8 cellular contexts compared by ENCODE assay signal in the genomic region with DNA sequence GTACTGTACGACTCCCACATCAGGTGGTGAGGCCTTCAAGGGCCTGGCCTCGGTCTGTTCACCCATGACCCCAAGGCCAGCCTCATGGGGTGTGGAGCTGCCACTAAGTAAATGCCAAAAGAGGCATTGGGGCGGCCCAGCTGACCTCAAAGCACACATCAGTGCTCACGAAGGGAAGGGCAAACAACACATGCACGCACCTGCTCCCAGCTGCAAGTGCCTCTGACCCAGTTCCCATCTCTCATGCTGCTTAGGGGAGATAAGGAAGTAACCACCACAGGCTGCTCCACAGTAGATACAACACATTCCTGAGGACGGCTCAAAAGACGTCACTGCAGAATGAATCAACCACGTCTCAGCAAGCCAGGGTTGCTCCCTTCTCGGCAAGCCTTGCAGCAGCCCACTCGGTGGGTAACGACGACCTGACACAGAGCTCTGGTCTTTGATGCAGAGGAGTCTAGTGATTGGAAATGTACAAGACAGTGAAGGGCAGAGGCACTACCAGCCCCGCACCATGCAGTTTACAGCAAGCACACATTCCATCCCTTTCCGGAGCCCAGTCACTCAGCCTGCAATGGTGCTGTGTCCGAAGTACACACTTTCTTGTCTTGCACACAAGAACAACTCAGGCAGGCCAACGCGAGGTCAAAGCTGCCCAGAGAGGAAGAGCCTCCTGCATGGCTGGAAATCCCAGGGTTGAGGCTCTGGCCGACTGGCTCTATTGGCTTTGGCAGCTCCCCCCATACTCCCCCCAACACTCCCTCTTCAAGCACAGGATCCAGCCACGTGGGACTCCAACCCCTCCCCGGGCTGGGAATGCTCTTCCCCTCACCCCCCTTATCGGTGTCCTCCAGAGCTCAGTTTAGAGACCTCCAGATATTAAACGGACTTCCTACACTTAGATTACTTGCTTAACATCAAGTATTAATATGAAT. TPM values are rescaled to one million over a fixed set of nuclear protein-coding genes. Genes with fewer than 3 reads are reported as not detected.
DNase-seq lines count a peak whose midpoint lies in the region; ATAC-seq, FAIRE-seq and TF ChIP-seq lines count a peak whose summit lies in the region.

No MANE protein-coding gene starts in this region.

- H3K4me3 ChIP-seq in K562, result no peak overlapping the region

- no peaks in the 10 kb centered on the region for H3K9me3 ChIP-seq in K562 (replicated peaks; ENCODE audit: control insufficient read depth, insufficient read depth, low read depth, low read length)

- H3K4me2 ChIP-seq in K562 (ENCODE audit: insufficient read depth, low read length), result peak overlapping the region; percentile 87

- whole genome bisulfite sequencing in K562 (ENCODE audit: insufficient coverage, low coverage, missing lambda C conversion rate), result 0% methylated on average over 21 of the region's 22 CpGs

- H3K36me3 ChIP-seq in K562 (ENCODE audit: control insufficient read depth, insufficient read depth, low read length), result no peaks in the 10 kb centered on the region

- H3K4me1 Mint-ChIP-seq in naive B cell, result peaks cover 25 to 39% (median 30%) of the 10 kb centered on the region in 3 donors

- H3K79me2 ChIP-seq in K562 (ENCODE audit: control insufficient read depth, insufficient read depth, low read length), result no peaks in the 10 kb centered on the region

- peak; percentile 100 for FAIRE-seq in K562 (lab: Jason Lieb, UNC)

- intact Hi-C loops in K562 (cut with micrococcal nuclease), result loop anchor here (1.0 to 5.0 kb wide), 2 partner anchors 17 to 179 kb away; no protein-coding TSS in a partner anchor

- peak; percentile 83 for DNase-seq in GF-D8 (lab: John Stamatoyannopoulos, UW)
- DNase-seq in K562 (ENCODE audit: extremely low read depth in 1 of 4, low spot score in 3 of 4), result peak; percentile 93 to 97 (median 94)
- peak; percentile 9 for DNase-seq in naive B cell
- DNase-seq in stimulated activated CD4-positive, alpha-beta T cell treated with anti-CD3 and anti-CD28 coated beads, Interleukin-4, amount 100 ng/mL, for 4 hours, result no peak
- DNase-seq in GM10248 (ENCODE audit: extremely low spot score), result no peak
- no peak for DNase-seq in amygdala (lab: John Stamatoyannopoulos, UW)

- TF ChIP-seq RAD21 in K562 (CRISPR knock-in tag; conservative IDR thresholded peaks at IDR 0.05 in 1 of 2, IDR thresholded peaks at IDR 0.05 in 1 of 2), result no peak

- no peak for TF ChIP-seq CTCF in K562 (IDR thresholded peaks at IDR 0.05 in 2 of 3, conservative IDR thresholded peaks at IDR 0.05 in 1 of 3; ENCODE audit: insufficient read depth in 2 of 3, low read depth in 1 of 3, low read length in 3 of 3)
- TF ChIP-seq CTCF in GM10248 (IDR thresholded peaks at IDR 0.05; ENCODE audit: control extremely low read depth, extremely low read depth, low read depth, missing control alignments), result no peak

- no peak for TF ChIP-seq POLR2A in K562 (conservative IDR thresholded peaks at IDR 0.05)

- H3K27me3 Mint-ChIP-seq in naive B cell, result peaks cover 12 to 26% (median 20%) of the 10 kb centered on the region in 3 donors

- peak; percentile 97 for TF ChIP-seq EP300 in K562 (IDR thresholded peaks at IDR 0.05; ENCODE audit: low read length)

- no peaks in the 10 kb centered on the region for H3K9me3 Mint-ChIP-seq in naive B cell

- ATAC-seq in HG03108 (IDR thresholded peaks at IDR 0.05; ENCODE audit: unreplicated experiment) (peak; percentile 73), K562 (peak; percentile 94), naive B cell (ENCODE audit: low read depth in 2 of 2) (peak; percentile 69 to 73), HG03520 (IDR thresholded peaks at IDR 0.05; ENCODE audit: unreplicated experiment) (no peak)

- no TSS peak for BruUV-seq in K562 (replicated peaks; lab: Mats Ljungman, UMichigan)

- H3K36me3 Mint-ChIP-seq in naive B cell, result no peaks in the 10 kb centered on the region

- POLR2A ChIA-PET in K562 (lab: Yijun Ruan, JAX), result interaction anchor here (0.6 to 2.2 kb wide), 11 partner anchors 9 to 211 kb away, joined by 3 to 13 read pairs (median 4); no protein-coding TSS in a partner anchor
- POLR2A ChIA-PET in GM10248 (lab: Yijun Ruan, JAX), result no interaction called here

- H3K27me3 ChIP-seq in K562 (ENCODE audit: control insufficient read depth in 2 of 2, insufficient read depth in 2 of 2, low read length in 2 of 2), result no peaks in the 10 kb centered on the region

- H3K4me1 ChIP-seq in K562 (replicated peaks in 1 of 2; ENCODE audit: control insufficient read depth in 2 of 2, insufficient read depth in 2 of 2, low read length in 2 of 2), result peaks cover 29 to 36% of the 10 kb centered on the region in 2 experiments

- H3K9me1 ChIP-seq in K562 (ENCODE audit: control insufficient read depth, insufficient read depth, low read length), result peaks cover 8% of the 10 kb centered on the region

- H3K4me3 Mint-ChIP-seq in naive B cell, result peak overlapping the region in 5 of 8 donors; percentile 26 to 76 (median 31)

- CTCF ChIA-PET in K562 (lab: Yijun Ruan, JAX; ENCODE audit: low intra/inter-chr PET ratio), result no interaction called here
- CTCF ChIA-PET in GM10248 (lab: Yijun Ruan, JAX), result interaction anchor here (1.2 to 1.6 kb wide), 2 partner anchors 8 to 15 kb away, joined by 4 read pairs; no protein-coding TSS in a partner anchor

- peak overlapping the region in 1 of 2 experiments; percentile 60; a peak in 3 of 4 replicates for H3K9ac ChIP-seq in K562 (ENCODE audit: insufficient read depth in 1 of 2, low read depth in 2 of 2, low read length in 2 of 2)

- peaks cover 5% of the 10 kb centered on the region; the same call in 1 of the 2 replicates for H4K20me1 ChIP-seq in K562 (replicated peaks; ENCODE audit: control insufficient read depth, insufficient read depth, low read length)

- peak overlapping the region; percentile 87 for H3K27ac ChIP-seq in K562 (ENCODE audit: extremely low read depth, low read depth, low read length)

- H3K27ac Mint-ChIP-seq in naive B cell, result peak overlapping the region in 5 of 6 donors; percentile 32 to 77 (median 56)

- in situ Hi-C loops in K562 (cut with MboI), result no loop called here

- peak overlapping the region; percentile 72 for H2AFZ ChIP-seq in K562 (ENCODE audit: low read depth, low read length)

TF ChIP-seq in K562, 482 proteins besides CTCF, POLR2A, EP300 and RAD21 (continues in another document):
- TF ChIP-seq, protein P1, sequence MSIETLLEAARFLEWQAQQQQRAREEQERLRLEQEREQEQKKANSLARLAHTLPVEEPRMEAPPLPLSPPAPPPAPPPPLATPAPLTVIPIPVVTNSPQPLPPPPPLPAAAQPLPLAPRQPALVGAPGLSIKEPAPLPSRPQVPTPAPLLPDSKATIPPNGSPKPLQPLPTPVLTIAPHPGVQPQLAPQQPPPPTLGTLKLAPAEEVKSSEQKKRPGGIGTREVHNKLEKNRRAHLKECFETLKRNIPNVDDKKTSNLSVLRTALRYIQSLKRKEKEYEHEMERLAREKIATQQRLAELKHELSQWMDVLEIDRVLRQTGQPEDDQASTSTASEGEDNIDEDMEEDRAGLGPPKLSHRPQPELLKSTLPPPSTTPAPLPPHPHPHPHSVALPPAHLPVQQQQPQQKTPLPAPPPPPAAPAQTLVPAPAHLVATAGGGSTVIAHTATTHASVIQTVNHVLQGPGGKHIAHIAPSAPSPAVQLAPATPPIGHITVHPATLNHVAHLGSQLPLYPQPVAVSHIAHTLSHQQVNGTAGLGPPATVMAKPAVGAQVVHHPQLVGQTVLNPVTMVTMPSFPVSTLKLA (conservative IDR thresholded peaks at IDR 0.05), result peak; percentile 71 to 88; a peak in 3 of 4 replicates
- no peak for TF ChIP-seq SNRNP70 (optimal IDR thresholded peaks at IDR 0.05; ENCODE audit: low read depth, low read length)

RNA-seq across cellular contexts. Expression of a gene that starts 31.8 kb away (rescaled TPM):
- not detected in 2 replicates for total RNA-seq in K562 (2011; cell fraction: chromatin; rRNA removed; ENCODE audit: low replicate concordance)
- total RNA-seq in K562 (2011; cell fraction: nucleolus; rRNA removed), result not detected in 2 replicates
- not detected in 2 replicates for total RNA-seq in K562 (2011; cell fraction: nucleoplasm; rRNA removed)
- total RNA-seq in K562 (2014; rRNA removed), result not detected in 2 replicates
- 0.18 TPM in 1 of 2 replicates, not detected in the other for total RNA-seq in K562 (2014; rRNA removed; fragmentation: Illumina TruSeq; extraction: Trizol)
- not detected in 2 replicates for total RNA-seq in K562 (2015; rRNA removed; fragmentation: Illumina TruSeq; extraction: Trizol)
- not detected in 2 replicates for total RNA-seq in K562 (2021)
- polyA plus RNA-seq in K562 (2011; rRNA removed), result 0.21 and 0.27 TPM in 2 replicates
- 0.27 and 0.57 TPM in 2 replicates for polyA plus RNA-seq in K562 (2011; cell fraction: cytosol; rRNA removed)
- not detected in 2 replicates for polyA plus RNA-seq in K562 (2011; cell fraction: nucleus; rRNA removed)
- 0.16 TPM in 1 of 2 replicates, not detected in the other for polyA plus RNA-seq in K562 (2012)
- polyA plus RNA-seq in K562 (2014; fragmentation: Illumina TruSeq; extraction: Trizol), result not detected in 2 replicates
- polyA plus RNA-seq in K562 (2014; fragmentation: Nextera tagmentation; extraction: Ambion mirVana), result under 1 TPM; 0.11 to 0.24 TPM
- polyA plus RNA-seq in K562 (2014; rRNA removed), result 0.33 and 0.78 TPM in 2 replicates
- polyA minus RNA-seq in K562 (2011; rRNA and poly(A)+ RNA removed), result 0.27 TPM in 1 of 2 replicates, not detected in the other
- polyA minus RNA-seq in K562 (2011; cell fraction: cytosol; rRNA and poly(A)+ RNA removed), result not detected in 2 replicates
- not detected in 2 replicates for polyA minus RNA-seq in K562 (2011; cell fraction: nucleus; rRNA and poly(A)+ RNA removed)
- not detected for polyA plus RNA-seq in naive B cell (ENCODE audit: low read depth in 6 of 6)

RNA-seq across cellular contexts. Expression of a gene that starts 51.2 kb away (rescaled TPM):
- not detected in 2 replicates for total RNA-seq in K562 (2011; cell fraction: chromatin; rRNA removed; ENCODE audit: low replicate concordance)
- total RNA-seq in K562 (2011; cell fraction: nucleolus; rRNA removed), result not detected in 2 replicates
- total RNA-seq in K562 (2011; cell fraction: nucleoplasm; rRNA removed), result not detected in 2 replicates
- total RNA-seq in K562 (2014; rRNA removed) (0.04 TPM in 1 of 2 replicates, not detected in the other), K562 (2014; rRNA removed; fragmentation: Illumina TruSeq; extraction: Trizol) (not detected in 2 replicates), K562 (2015; rRNA removed; fragmentation: Illumina TruSeq; extraction: Trizol) (not detected in 2 replicates), K562 (2021) (0.04 and 0.13 TPM in 2 replicates)
- polyA plus RNA-seq in K562 (2011; rRNA removed) (not detected in 2 replicates), K562 (2014; fragmentation: Illumina TruSeq; extraction: Trizol) (not detected in 2 replicates), K562 (2014; fragmentation: Nextera tagmentation; extraction: Ambion mirVana) (not detected), K562 (2014; rRNA removed) (not detected in 2 replicates), naive B cell (ENCODE audit: low read depth in 6 of 6) (under 1 TPM in 1 of 6 donors, not detected in 5; 0.12 TPM)
- polyA plus RNA-seq in K562 (2011; cell fraction: cytosol; rRNA removed), result not detected in 2 replicates
- polyA plus RNA-seq in K562 (2011; cell fraction: nucleus; rRNA removed), result not detected in 2 replicates
- 0.03 and 0.04 TPM in 2 replicates for polyA plus RNA-seq in K562 (2012)
- not detected in 2 replicates for polyA minus RNA-seq in K562 (2011; rRNA and poly(A)+ RNA removed)
- not detected in 2 replicates for polyA minus RNA-seq in K562 (2011; cell fraction: cytosol; rRNA and poly(A)+ RNA removed)
- not detected in 2 replicates for polyA minus RNA-seq in K562 (2011; cell fraction: nucleus; rRNA and poly(A)+ RNA removed)

Comparison
In these comparisons a context has a peak if more than half of its experiments do, and no peak if none do; other contexts are left out.
1. DNase-seq: peak in GF-D8 (single experiment), K562 (4 of 4) and naive B cell (single experiment); none in stimulated activated CD4-positive, alpha-beta T cell treated with anti-CD3 and anti-CD28 coated beads, Interleukin-4, amount 100 ng/mL, for 4 hours (0 of 2), GM10248 (single experiment) and amygdala (0 of 56).